Comparison of ENCODE assay signal across 22 cellular contexts in the genomic region with DNA sequence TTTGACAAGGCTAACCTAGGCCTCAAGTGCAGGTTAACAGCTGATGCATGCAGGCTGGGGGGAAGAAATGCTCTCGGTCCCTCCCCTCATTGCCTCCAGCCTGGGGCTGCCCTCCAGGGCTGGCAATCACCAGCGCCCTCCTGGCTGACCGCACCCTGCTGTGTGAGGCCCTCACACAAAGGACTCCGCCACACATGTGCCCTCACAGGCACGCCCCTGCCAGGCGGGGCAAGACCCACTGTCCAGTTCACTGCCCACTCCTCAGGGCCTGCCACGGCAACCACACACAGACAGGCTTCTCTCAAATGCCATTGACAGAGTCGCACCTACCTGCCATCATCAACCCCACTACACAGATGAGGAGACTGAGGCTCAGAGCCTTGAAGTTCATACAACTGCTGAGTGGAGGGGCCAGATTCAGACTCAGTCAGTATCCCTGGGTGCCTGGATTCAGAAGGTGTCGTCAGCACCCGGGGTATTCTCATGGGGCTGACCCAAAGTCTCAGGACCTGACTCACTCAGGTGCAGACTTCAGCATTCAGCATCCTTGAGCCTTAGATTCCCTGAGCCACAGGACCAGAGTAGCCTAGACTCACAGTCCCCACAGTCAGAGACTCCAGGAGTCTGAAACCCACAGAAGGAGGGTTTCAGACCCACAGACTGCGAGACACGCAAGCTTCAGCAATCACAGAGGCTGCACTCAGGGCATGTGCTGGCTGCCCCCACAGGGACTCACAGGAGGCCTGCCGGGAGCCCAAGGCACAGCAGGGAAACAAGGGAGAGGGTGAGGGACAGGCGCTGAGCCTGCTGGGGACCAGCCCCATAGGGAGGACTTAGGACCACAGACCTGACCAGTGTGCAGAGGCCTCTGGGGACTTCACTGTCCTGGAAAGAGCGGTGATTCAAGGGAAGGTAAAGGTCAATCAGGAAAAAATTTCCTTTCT.
"Had no signal": no experiment of that assay in that cellular context is flagged by ENCODE, and none has a peak within 500 bp of the region (broad histone marks: within the 10 kb centered on the region; RNA-seq: fewer than 3 reads in every experiment).

No MANE protein-coding gene starts in this region.

- H3K36me3 Mint-ChIP-seq: naive thymus-derived CD4-positive, alpha-beta T cell; stimulated activated memory B cell treated with anti-CD40 and anti-IgM and Interleukin-4, amounts not matched to agents 10 μg/mL and 1 μg/mL and 100 μg/mL, for 72 hours had no signal

- ATAC-seq: effector memory CD8-positive, alpha-beta T cell; left colon; naive thymus-derived CD4-positive, alpha-beta T cell; stimulated activated memory B cell treated with anti-CD40 and anti-IgM and Interleukin-4, amounts not matched to agents 10 μg/mL and 1 μg/mL and 100 μg/mL, for 72 hours had no signal

- H3K4me1 Mint-ChIP-seq: stimulated activated memory B cell treated with anti-CD40 and anti-IgM and Interleukin-4, amounts not matched to agents 10 μg/mL and 1 μg/mL and 100 μg/mL, for 72 hours had no signal

- H3K9me3 ChIP-seq: esophagus muscularis mucosa, ovary, right atrium auricular region, tibial artery, upper lobe of left lung, uterus had no signal

- H3K27ac Mint-ChIP-seq: dendritic cell treated with granulocyte-macrophage colony-stimulating factor and Interleukin-4, amounts not matched to agents 40 ng/mL and 50 ng/mL, for 4 days; naive thymus-derived CD4-positive, alpha-beta T cell; stimulated activated memory B cell treated with anti-CD40 and anti-IgM and Interleukin-4, amounts not matched to agents 10 μg/mL and 1 μg/mL and 100 μg/mL, for 72 hours; stimulated activated naive CD8-positive, alpha-beta T cell treated with anti-CD3 and anti-CD28 coated beads, Interleukin-15, Interleukin-2, amounts not matched to agents 100 ng/mL and 50 ng/mL, for 24 hours had no signal

- H3K4me3 Mint-ChIP-seq: dendritic cell treated with granulocyte-macrophage colony-stimulating factor and Interleukin-4, amounts not matched to agents 40 ng/mL and 50 ng/mL, for 4 days; effector memory CD8-positive, alpha-beta T cell; naive thymus-derived CD4-positive, alpha-beta T cell; stimulated activated memory B cell treated with anti-CD40 and anti-IgM and Interleukin-4, amounts not matched to agents 10 μg/mL and 1 μg/mL and 100 μg/mL, for 72 hours; stimulated activated naive CD8-positive, alpha-beta T cell treated with anti-CD3 and anti-CD28 coated beads, Interleukin-15, Interleukin-2, amounts not matched to agents 100 ng/mL and 50 ng/mL, for 24 hours had no signal

- DNase-seq: effector memory CD8-positive, alpha-beta T cell; foreskin fibroblast; head of caudate nucleus; left colon; left ventricle myocardium superior; mesendoderm; naive thymus-derived CD4-positive, alpha-beta T cell; nucleus accumbens; ovary; stimulated activated CD4-positive, alpha-beta T cell treated with anti-CD3 and anti-CD28 coated beads, Interleukin-15, amount 100 ng/mL, for 24 hours; stimulated activated CD4-positive, alpha-beta T cell treated with anti-CD3 and anti-CD28 coated beads, Interleukin-1b, Interleukin-23, amount 100 ng/mL, for 48 hours; stimulated activated CD4-positive, alpha-beta T cell treated with anti-CD3 and anti-CD28 coated beads, Interleukin-4, amount 100 ng/mL, for 24 hours; tibial artery; upper lobe of left lung; uterus had no signal

- H3K27me3 ChIP-seq: hepatocyte, ovary, right atrium auricular region, upper lobe of left lung, uterus had no signal

- H3K4me3 ChIP-seq: esophagus muscularis mucosa, hepatocyte, ovary, right atrium auricular region, tibial artery, upper lobe of left lung, uterus had no signal

- H3K27ac ChIP-seq: epithelial cell of prostate, esophagus muscularis mucosa, hepatocyte, ovary, right atrium auricular region, tibial artery, upper lobe of left lung, uterus had no signal

- H3K4me1 ChIP-seq: esophagus muscularis mucosa, right atrium auricular region, tibial artery, upper lobe of left lung, uterus had no signal

- H3K36me3 ChIP-seq: esophagus muscularis mucosa, ovary, right atrium auricular region, tibial artery, upper lobe of left lung, uterus had no signal
